2 cellular contexts compared by ENCODE assay signal in genomic region chr4:83267835-83268475, GRCh38.
A peak's percentile ranks its signal among the peaks of the same experiment; 100 is the strongest.
TF ChIP-seq lines count a peak whose summit lies in the region.

No MANE protein-coding gene starts in this region.

TF ChIP-seq in IMR-90, 13 proteins besides CTCF, POLR2A, EP300 and RAD21:
- TF ChIP-seq SMC3 (IDR thresholded peaks at IDR 0.05; ENCODE audit: low read depth, low read length) (no peak), BHLHE40 (IDR thresholded peaks at IDR 0.05; ENCODE audit: low read depth, low read length) (no peak), NFE2L2 (IDR thresholded peaks at IDR 0.05; ENCODE audit: low read depth, low read length) (no peak), CHD1 (IDR thresholded peaks at IDR 0.05; ENCODE audit: low read depth, low read length) (no peak), MAFK (IDR thresholded peaks at IDR 0.05; ENCODE audit: low read depth, low read length) (no peak), MXI1 (IDR thresholded peaks at IDR 0.05; ENCODE audit: borderline replicate concordance, low read depth, low read length) (no peak), MAZ (IDR thresholded peaks at IDR 0.05; ENCODE audit: borderline replicate concordance, low read depth, low read length) (no peak)

TF ChIP-seq in GM12878, 131 proteins besides CTCF, POLR2A, EP300 and RAD21:
- TF ChIP-seq SIX5 (IDR thresholded peaks at IDR 0.05; ENCODE audit: low read depth, low read length, severe bottlenecking) = no peak
- TF ChIP-seq EED (IDR thresholded peaks at IDR 0.05; ENCODE audit: low read depth) = peak; percentile 45; the same call in 1 of the 2 replicates
- no peak for TF ChIP-seq CREB1 (IDR thresholded peaks at IDR 0.05; ENCODE audit: low read depth)
- no peak for TF ChIP-seq ZNF24 (IDR thresholded peaks at IDR 0.05)
- no peak for TF ChIP-seq TCF3 (IDR thresholded peaks at IDR 0.05; ENCODE audit: borderline replicate concordance, insufficient read depth, low read depth, low read length)
- TF ChIP-seq CBFB (IDR thresholded peaks at IDR 0.05; ENCODE audit: low read depth) = peak; percentile 48; the same call in 1 of the 2 replicates
- no peak for TF ChIP-seq CUX1 (IDR thresholded peaks at IDR 0.05; ENCODE audit: insufficient replicate concordance, low read depth, low read length)
- no peak for TF ChIP-seq STAT3 (IDR thresholded peaks at IDR 0.05; ENCODE audit: low read depth, low read length)
- no peak for TF ChIP-seq MAX (IDR thresholded peaks at IDR 0.05; ENCODE audit: low read depth, low read length)
- TF ChIP-seq POLR2AphosphoS2 (IDR thresholded peaks at IDR 0.05; ENCODE audit: low read depth, low read length) = no peak
- peak in 1 of 2 experiments; percentile 50; a peak in 2 of 4 replicates for TF ChIP-seq IKZF2 (IDR thresholded peaks at IDR 0.05)
- 0 out of 2 replicates have a peak, but pooled peaks have one; percentile 22 for TF ChIP-seq IKZF1 (conservative IDR thresholded peaks at IDR 0.05)
- TF ChIP-seq ATF7 (IDR thresholded peaks at IDR 0.05; ENCODE audit: low read depth) = no peak
- no peak for TF ChIP-seq TAF1 (IDR thresholded peaks at IDR 0.05; ENCODE audit: borderline replicate concordance, low read depth, low read length)
- no peak for TF ChIP-seq HSF1 (IDR thresholded peaks at IDR 0.05; ENCODE audit: low read depth, low read length)
- no peak for TF ChIP-seq E2F4 (IDR thresholded peaks at IDR 0.05; ENCODE audit: low read depth, low read length)
